Comparison of ENCODE assay signal across 21 cellular contexts in the genomic region with DNA sequence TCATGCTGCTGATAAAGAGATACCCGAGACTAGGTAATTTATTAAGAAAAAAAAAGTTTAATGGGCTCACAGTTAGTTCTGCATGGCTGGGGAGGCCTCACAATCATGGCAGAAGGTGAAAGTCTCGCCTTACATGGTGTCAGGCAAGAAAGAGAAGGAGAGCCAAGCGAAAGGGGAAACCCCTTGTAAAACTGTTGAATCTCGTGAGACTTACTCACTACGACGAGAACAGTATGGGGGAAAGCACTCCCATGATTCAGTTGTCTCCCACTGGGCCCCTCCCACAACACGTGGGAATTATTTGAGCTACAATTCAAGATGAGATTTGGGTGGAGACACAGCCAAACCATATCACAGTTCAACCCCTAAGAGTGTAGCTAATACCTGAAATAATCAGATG.
DNase-seq lines count a peak whose midpoint lies in the region; ATAC-seq, FAIRE-seq and TF ChIP-seq lines count a peak whose summit lies in the region.
"Had no signal": no experiment of that assay in that cellular context is flagged by ENCODE, and none has a peak within 500 bp of the region (broad histone marks: within the 10 kb centered on the region; RNA-seq: fewer than 3 reads in every experiment).

No MANE protein-coding gene starts in this region.

- no peak overlapping the region for H3K4me3 ChIP-seq in GM12878

- DNase-seq in activated T-cell treated with anti-CD3 and anti-CD28 coated beads, Interleukin-2, amount 50 U/mL, for 4 hours: no peak
- DNase-seq in activated T-cell treated with anti-CD3 and anti-CD28 coated beads, Interleukin-2, amount 50 U/mL, for 1 hour: no peak
- DNase-seq in NCI-H2171 (lab: John Stamatoyannopoulos, UW): peak; percentile 45
- no peak for DNase-seq in GM12878 (ENCODE audit: low read depth, low spot score)
- no peak for DNase-seq in nephron progenitor cell
- DNase-seq in stimulated activated effector memory CD8-positive, alpha-beta T cell treated with anti-CD3 and anti-CD28 coated beads, Interleukin-12 subunit alpha, Interleukin-12 subunit beta, amount 100 ng/mL, for 72 hours (ENCODE audit: low spot score in 2 of 2): no peak
- DNase-seq: C1 segment of cervical spinal cord; CD4-positive, alpha-beta memory T cell; DMS153; DMS79 treated with DMSO at 0.1 percent for 48 hours; EL; HCEC 1CT; HFFc6 had no signal

- intact Hi-C loops in GM12878 (cut with micrococcal nuclease; ENCODE audit: unreplicated experiment): no loop called here

- H4K20me1 ChIP-seq in GM12878 (ENCODE audit: control insufficient read depth, insufficient read depth): no peaks in the 10 kb centered on the region

- in situ Hi-C loops in GM12878 (cut with MboI): no loop called here

- FAIRE-seq in GM12878 (lab: Jason Lieb, UNC): no peak
- FAIRE-seq: A204.1, D721Med, GM19239, HepG2, HTR-8/SVneo had no signal

- RAD21 ChIA-PET in GM12878 (lab: Charles Lee; ENCODE audit: unreplicated experiment): interaction anchor here (0.7 kb wide), 1 partner anchor 9 kb away, joined by 3 read pairs; no protein-coding TSS in a partner anchor

- H3K9me3 Mint-ChIP-seq in activated T-cell treated with anti-CD3 and anti-CD28 coated beads, Interleukin-2, amount 50 U/mL, for 4 hours: no peaks in the 10 kb centered on the region
- peaks cover under 1% of the 10 kb centered on the region for H3K9me3 Mint-ChIP-seq in nephron progenitor cell
- peaks cover 4% of the 10 kb centered on the region for H3K9me3 Mint-ChIP-seq in stimulated activated effector memory CD8-positive, alpha-beta T cell treated with anti-CD3 and anti-CD28 coated beads, Interleukin-12 subunit alpha, Interleukin-12 subunit beta, amount 100 ng/mL, for 72 hours
- H3K9me3 Mint-ChIP-seq: HFFc6 had no signal

- POLR2A ChIA-PET in GM12878 (lab: Charles Lee): interaction anchor here (1.7 kb wide), 1 partner anchor 10 kb away, joined by 4 read pairs; no protein-coding TSS in a partner anchor

- no peaks in the 10 kb centered on the region for H3K27me3 ChIP-seq in GM12878 (replicated peaks in 1 of 2; ENCODE audit: control insufficient read depth in 2 of 2, insufficient read depth in 2 of 2, low read length in 1 of 2)

- SMC1A ChIA-PET in GM12878 (lab: Charles Lee; ENCODE audit: uncharacterized antibody, unreplicated experiment): interaction anchor here (0.6 to 3.6 kb wide), 7 partner anchors 9 to 202 kb away, joined by 3 to 16 read pairs (median 3); no protein-coding TSS in a partner anchor

- no peaks in the 10 kb centered on the region for H3K36me3 ChIP-seq in GM12878 (ENCODE audit: control insufficient read depth in 2 of 2, insufficient read depth in 2 of 2, low read length in 1 of 2)

- no peak overlapping the region for H2AFZ ChIP-seq in GM12878 (ENCODE audit: control insufficient read depth, low read depth, low read length)

- H3K79me2 ChIP-seq in GM12878 (ENCODE audit: control insufficient read depth, insufficient read depth, low read length): no peaks in the 10 kb centered on the region

- H3K4me2 ChIP-seq in GM12878 (ENCODE audit: control insufficient read depth, insufficient read depth): no peak overlapping the region

- TF ChIP-seq EP300 in GM12878 (IDR thresholded peaks at IDR 0.05; ENCODE audit: borderline replicate concordance in 1 of 2, control insufficient read depth in 1 of 2, low read depth in 2 of 2, low read length in 2 of 2): no peak

- no peak for TF ChIP-seq POLR2A in GM12878 (IDR thresholded peaks at IDR 0.05; ENCODE audit: low read depth, low read length)

- peak overlapping the region; percentile 66 for H3K27ac Mint-ChIP-seq in nephron progenitor cell
- no peak overlapping the region for H3K27ac Mint-ChIP-seq in stimulated activated effector memory CD8-positive, alpha-beta T cell treated with anti-CD3 and anti-CD28 coated beads, Interleukin-12 subunit alpha, Interleukin-12 subunit beta, amount 100 ng/mL, for 72 hours
- H3K27ac Mint-ChIP-seq: B cell; CD4-positive, alpha-beta memory T cell; HFFc6 had no signal

- no peaks in the 10 kb centered on the region for H3K27me3 Mint-ChIP-seq in activated T-cell treated with anti-CD3 and anti-CD28 coated beads, Interleukin-2, amount 50 U/mL, for 4 hours (ENCODE audit: low read depth)
- H3K27me3 Mint-ChIP-seq in nephron progenitor cell (ENCODE audit: low read depth, poor library complexity): peaks cover 6% of the 10 kb centered on the region
- H3K27me3 Mint-ChIP-seq: B cell; CD4-positive, alpha-beta memory T cell had no signal

- TF ChIP-seq RAD21 in GM12878 (IDR thresholded peaks at IDR 0.05; ENCODE audit: insufficient read depth, low read depth, low read length): no peak

- CTCF ChIA-PET in GM12878 (lab: Yijun Ruan, JAX): interaction anchor here (0.6 to 1.5 kb wide), 4 partner anchors 9 to 41 kb away, joined by 3 to 9 read pairs (median 5); no protein-coding TSS in a partner anchor

- peak; percentile 50 to 75 for ATAC-seq in activated T-cell treated with anti-CD3 and anti-CD28 coated beads, Interleukin-2, amount 50 U/mL, for 4 hours
- ATAC-seq in GM12878 (peak; percentile 67), HG02981 (IDR thresholded peaks at IDR 0.05; ENCODE audit: unreplicated experiment) (no peak), SK-N-SH treated with all-trans-retinoic acid at 6 μM for 48 hours (no peak)
- no peak for ATAC-seq in stimulated activated effector memory CD8-positive, alpha-beta T cell treated with anti-CD3 and anti-CD28 coated beads, Interleukin-12 subunit alpha, Interleukin-12 subunit beta, amount 100 ng/mL, for 72 hours
- ATAC-seq: HepG2 had no signal

- no peak overlapping the region for H3K4me3 Mint-ChIP-seq in activated T-cell treated with anti-CD3 and anti-CD28 coated beads, Interleukin-2, amount 50 U/mL, for 4 hours
- no peak overlapping the region for H3K4me3 Mint-ChIP-seq in nephron progenitor cell
- no peak overlapping the region for H3K4me3 Mint-ChIP-seq in stimulated activated effector memory CD8-positive, alpha-beta T cell treated with anti-CD3 and anti-CD28 coated beads, Interleukin-12 subunit alpha, Interleukin-12 subunit beta, amount 100 ng/mL, for 72 hours
- H3K4me3 Mint-ChIP-seq: B cell; CD4-positive, alpha-beta memory T cell; HFFc6 had no signal

- H3K4me1 ChIP-seq in GM12878 (ENCODE audit: control insufficient read depth, insufficient read depth, low read length): no peaks in the 10 kb centered on the region

- TF ChIP-seq CTCF in GM12878 (IDR thresholded peaks at IDR 0.05 in 2 of 3, conservative IDR thresholded peaks at IDR 0.05 in 1 of 3; ENCODE audit: control insufficient read depth in 2 of 3, extremely low read depth in 1 of 3, insufficient read depth in 1 of 3, low read depth in 3 of 3, low read length in 3 of 3) (no peak), nephron progenitor cell (IDR thresholded peaks at IDR 0.05) (no peak)

- BruUV-seq in GM12878 (replicated peaks; lab: Mats Ljungman, UMichigan): no TSS peak

- peaks cover 16% of the 10 kb centered on the region for H3K36me3 Mint-ChIP-seq in activated T-cell treated with anti-CD3 and anti-CD28 coated beads, Interleukin-2, amount 50 U/mL, for 4 hours (ENCODE audit: insufficient read depth)
- no peaks in the 10 kb centered on the region for H3K36me3 Mint-ChIP-seq in nephron progenitor cell (ENCODE audit: low read depth)
- no peaks in the 10 kb centered on the region for H3K36me3 Mint-ChIP-seq in stimulated activated effector memory CD8-positive, alpha-beta T cell treated with anti-CD3 and anti-CD28 coated beads, Interleukin-12 subunit alpha, Interleukin-12 subunit beta, amount 100 ng/mL, for 72 hours

- no peak overlapping the region for H3K9ac ChIP-seq in GM12878 (ENCODE audit: control insufficient read depth, insufficient read depth, low read length)

- H3K9me3 ChIP-seq in GM12878 (replicated peaks; ENCODE audit: control insufficient read depth, insufficient read depth, low read length): no peaks in the 10 kb centered on the region; the same call in 2 of the 3 replicates

- 5% methylated on average over 7 of the region's 7 CpGs for WGBS in GM12878 (ENCODE audit: insufficient coverage, insufficient replicate concordance, low lambda C conversion rate, missing lambda C conversion rate)

- H3K27ac ChIP-seq in GM12878 (ENCODE audit: control insufficient read depth, insufficient read depth): no peak overlapping the region

- peaks cover 58% of the 10 kb centered on the region for H3K4me1 Mint-ChIP-seq in activated T-cell treated with anti-CD3 and anti-CD28 coated beads, Interleukin-2, amount 50 U/mL, for 4 hours (ENCODE audit: low read depth)
- H3K4me1 Mint-ChIP-seq in nephron progenitor cell: peaks cover 21% of the 10 kb centered on the region
- H3K4me1 Mint-ChIP-seq in stimulated activated effector memory CD8-positive, alpha-beta T cell treated with anti-CD3 and anti-CD28 coated beads, Interleukin-12 subunit alpha, Interleukin-12 subunit beta, amount 100 ng/mL, for 72 hours: peaks cover 8% of the 10 kb centered on the region
- H3K4me1 Mint-ChIP-seq: B cell had no signal

TF ChIP-seq in GM12878, 131 proteins besides CTCF, POLR2A, EP300 and RAD21 (continues in another document):
- TF ChIP-seq IKZF1 (conservative IDR thresholded peaks at IDR 0.05): no peak

TF ChIP-seq in SK-N-SH treated with all-trans-retinoic acid at 6 μM for 48 hours, 23 proteins besides CTCF, POLR2A, EP300 and RAD21:
- TF ChIP-seq, protein P1, sequence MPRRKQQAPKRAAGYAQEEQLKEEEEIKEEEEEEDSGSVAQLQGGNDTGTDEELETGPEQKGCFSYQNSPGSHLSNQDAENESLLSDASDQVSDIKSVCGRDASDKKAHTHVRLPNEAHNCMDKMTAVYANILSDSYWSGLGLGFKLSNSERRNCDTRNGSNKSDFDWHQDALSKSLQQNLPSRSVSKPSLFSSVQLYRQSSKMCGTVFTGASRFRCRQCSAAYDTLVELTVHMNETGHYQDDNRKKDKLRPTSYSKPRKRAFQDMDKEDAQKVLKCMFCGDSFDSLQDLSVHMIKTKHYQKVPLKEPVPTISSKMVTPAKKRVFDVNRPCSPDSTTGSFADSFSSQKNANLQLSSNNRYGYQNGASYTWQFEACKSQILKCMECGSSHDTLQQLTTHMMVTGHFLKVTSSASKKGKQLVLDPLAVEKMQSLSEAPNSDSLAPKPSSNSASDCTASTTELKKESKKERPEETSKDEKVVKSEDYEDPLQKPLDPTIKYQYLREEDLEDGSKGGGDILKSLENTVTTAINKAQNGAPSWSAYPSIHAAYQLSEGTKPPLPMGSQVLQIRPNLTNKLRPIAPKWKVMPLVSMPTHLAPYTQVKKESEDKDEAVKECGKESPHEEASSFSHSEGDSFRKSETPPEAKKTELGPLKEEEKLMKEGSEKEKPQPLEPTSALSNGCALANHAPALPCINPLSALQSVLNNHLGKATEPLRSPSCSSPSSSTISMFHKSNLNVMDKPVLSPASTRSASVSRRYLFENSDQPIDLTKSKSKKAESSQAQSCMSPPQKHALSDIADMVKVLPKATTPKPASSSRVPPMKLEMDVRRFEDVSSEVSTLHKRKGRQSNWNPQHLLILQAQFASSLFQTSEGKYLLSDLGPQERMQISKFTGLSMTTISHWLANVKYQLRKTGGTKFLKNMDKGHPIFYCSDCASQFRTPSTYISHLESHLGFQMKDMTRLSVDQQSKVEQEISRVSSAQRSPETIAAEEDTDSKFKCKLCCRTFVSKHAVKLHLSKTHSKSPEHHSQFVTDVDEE (CRISPR knock-in tag; IDR thresholded peaks at IDR 0.05): no peak

Comparison
In these comparisons a context has a peak if more than half of its experiments do, and no peak if none do; other contexts are left out.
1. ATAC-seq: peak in activated T-cell treated with anti-CD3 and anti-CD28 coated beads, Interleukin-2, amount 50 U/mL, for 4 hours (2 of 2) and GM12878 (single experiment); none in HG02981 (single experiment), stimulated activated effector memory CD8-positive, alpha-beta T cell treated with anti-CD3 and anti-CD28 coated beads, Interleukin-12 subunit alpha, Interleukin-12 subunit beta, amount 100 ng/mL, for 72 hours (single experiment) and SK-N-SH treated with all-trans-retinoic acid at 6 μM for 48 hours (single experiment).